In the genomic region with DNA sequence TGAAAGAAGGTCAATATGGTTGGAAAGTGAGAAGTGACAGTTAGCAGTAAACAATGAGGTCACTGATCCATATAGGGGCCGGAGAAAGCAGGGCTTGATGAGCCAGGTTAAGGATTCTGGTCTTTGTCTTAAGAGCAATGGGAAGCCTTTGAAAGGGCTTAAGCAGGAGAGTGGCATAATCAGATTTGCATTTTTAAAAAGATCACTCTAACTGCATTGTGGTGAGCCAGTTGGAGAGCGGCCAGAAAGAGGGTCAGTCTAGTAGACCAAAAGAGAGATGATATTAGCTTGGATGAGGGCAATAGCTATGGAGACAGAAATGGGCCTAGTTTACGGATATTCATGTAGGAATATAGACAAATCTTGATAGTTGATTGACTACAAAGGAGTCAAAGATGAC, we compare ENCODE assay signal across 31 cellular contexts. TPM values are rescaled to one million over a fixed set of nuclear protein-coding genes. Genes with fewer than 3 reads are reported as not detected.
"Had no signal": no experiment of that assay in that cellular context is flagged by ENCODE, and none has a peak within 500 bp of the region (broad histone marks: within the 10 kb centered on the region; RNA-seq: fewer than 3 reads in every experiment).

No MANE protein-coding gene starts in this region.

- H3K36me3 ChIP-seq: left ventricle myocardium inferior, pancreas, prostate gland, suprapubic skin, thoracic aorta, tibial artery, upper lobe of right lung had no signal

- H3K27me3 Mint-ChIP-seq: stimulated activated naive CD8-positive, alpha-beta T cell treated with anti-CD3 and anti-CD28 coated beads, Interleukin-15, Interleukin-2, amounts not matched to agents 100 ng/mL and 50 ng/mL, for 24 hours had no signal

- DNase-seq: islet precursor cell; left ventricle myocardium inferior; midbrain; mucosa of descending colon; naive thymus-derived CD4-positive, alpha-beta T cell; nucleus accumbens; pancreas; posterior cingulate gyrus; retina; right cardiac atrium; stimulated activated CD4-positive, alpha-beta T cell treated with anti-CD3 and anti-CD28 coated beads, Interleukin-12 subunit alpha, Interleukin-12 subunit beta, amount 100 ng/mL, for 4 hours; stimulated activated CD4-positive, alpha-beta T cell treated with anti-CD3 and anti-CD28 coated beads, Interleukin-15, amount 100 ng/mL, for 24 hours; stimulated activated CD4-positive, alpha-beta T cell treated with anti-CD3 and anti-CD28 coated beads, Interleukin-2, amount 100 ng/mL, for 24 hours; stimulated activated CD4-positive, alpha-beta T cell treated with anti-CD3 and anti-CD28 coated beads, Interleukin-4, amount 100 ng/mL, for 1 hour; stimulated activated naive CD4-positive, alpha-beta T cell; tibial artery; trophoblast cell; upper lobe of right lung had no signal

- H3K4me2 ChIP-seq: hepatocyte had no signal

- H3K27ac ChIP-seq: hepatocyte, left ventricle myocardium inferior, pancreas, prostate gland, skin epidermis, suprapubic skin, thoracic aorta, tibial artery, upper lobe of right lung had no signal

- H3K79me2 ChIP-seq: hepatocyte had no signal

- H3K4me3 Mint-ChIP-seq: memory B cell; naive thymus-derived CD4-positive, alpha-beta T cell; natural killer cell treated with Interleukin-12 subunit alpha and Interleukin-12 subunit beta and Interleukin-15 and Interleukin-18, amount 100 ng/mL, for 72 hours; stimulated activated naive CD8-positive, alpha-beta T cell treated with anti-CD3 and anti-CD28 coated beads, Interleukin-15, Interleukin-2, amounts not matched to agents 100 ng/mL and 50 ng/mL, for 24 hours had no signal

- H3K4me1 Mint-ChIP-seq: memory B cell; naive thymus-derived CD4-positive, alpha-beta T cell had no signal

- ATAC-seq: mucosa of descending colon; naive thymus-derived CD4-positive, alpha-beta T cell; natural killer cell treated with Interleukin-12 subunit alpha and Interleukin-12 subunit beta and Interleukin-15 and Interleukin-18, amount 100 ng/mL, for 72 hours; pancreas; right cardiac atrium; sciatic nerve; upper lobe of right lung had no signal

- H2AFZ ChIP-seq: hepatocyte had no signal

- H3K27me3 ChIP-seq: hepatocyte, pancreas, suprapubic skin, tibial artery, upper lobe of right lung had no signal

- H3K27ac Mint-ChIP-seq: memory B cell; naive thymus-derived CD4-positive, alpha-beta T cell; natural killer cell treated with Interleukin-12 subunit alpha and Interleukin-12 subunit beta and Interleukin-15 and Interleukin-18, amount 100 ng/mL, for 72 hours; stimulated activated naive CD8-positive, alpha-beta T cell treated with anti-CD3 and anti-CD28 coated beads, Interleukin-15, Interleukin-2, amounts not matched to agents 100 ng/mL and 50 ng/mL, for 24 hours had no signal

- H3K4me1 ChIP-seq: left ventricle myocardium inferior, pancreas, prostate gland, suprapubic skin, tibial artery, upper lobe of right lung had no signal

- H3K9me3 ChIP-seq: left ventricle myocardium inferior, mucosa of descending colon, pancreas, prostate gland, suprapubic skin, thoracic aorta, tibial artery, upper lobe of right lung had no signal

- H3K4me3 ChIP-seq: hepatocyte, left ventricle myocardium inferior, mucosa of descending colon, pancreas, prostate gland, skin epidermis, suprapubic skin, thoracic aorta, tibial artery, upper lobe of right lung had no signal

RNA-seq across cellular contexts. Expression of a gene that starts 46.6 kb away (rescaled TPM):
- total RNA-seq: lung microvascular endothelial cell; mesenteric fat pad; naive thymus-derived CD4-positive, alpha-beta T cell; natural killer cell treated with Interleukin-12 subunit alpha and Interleukin-12 subunit beta and Interleukin-15 and Interleukin-18, amount 100 ng/mL, for 72 hours; osteoblast; subcutaneous adipose tissue had no signal
- polyA plus RNA-seq: naive thymus-derived CD4-positive, alpha-beta T cell had no signal
